ENCODE assay signal across 1 cellular context in the genomic region with DNA sequence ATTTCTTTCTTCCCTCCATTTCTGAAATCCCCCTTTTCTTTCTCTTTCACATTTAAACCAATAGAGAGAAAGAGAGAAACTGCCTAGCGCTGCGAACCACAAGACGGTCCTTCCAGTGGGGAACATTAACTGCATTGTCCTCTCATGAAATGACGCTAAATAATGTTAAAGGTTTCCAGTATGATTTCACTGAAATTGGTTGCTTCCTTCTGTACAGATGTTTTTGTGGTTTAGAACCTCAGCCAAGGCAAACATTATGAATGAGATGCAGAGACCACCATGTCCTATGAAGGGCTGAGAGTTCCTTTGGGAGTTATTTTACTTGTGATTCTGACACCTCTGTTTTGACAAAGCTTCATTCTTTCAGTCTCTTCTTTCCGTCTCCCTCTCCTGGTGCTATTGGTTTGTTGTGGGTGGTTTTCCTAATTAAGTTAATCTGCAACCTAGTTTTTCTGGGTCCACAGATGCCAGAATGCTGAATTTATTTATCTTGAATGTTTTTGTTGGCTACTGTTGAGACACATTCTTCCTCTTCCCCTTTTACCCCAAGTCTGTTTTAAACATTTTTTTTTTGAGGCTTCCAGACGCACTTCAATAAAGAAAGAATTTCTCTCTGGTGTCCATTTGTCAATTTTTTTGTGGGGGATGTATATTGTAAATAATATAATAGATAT.
TF ChIP-seq lines count a peak whose summit lies in the region.

No MANE protein-coding gene starts in this region.

TF ChIP-seq in SK-N-SH treated with all-trans-retinoic acid at 6 μM for 48 hours, 23 proteins besides CTCF, POLR2A, EP300 and RAD21 (continued from another document):
- TF ChIP-seq, protein P1, sequence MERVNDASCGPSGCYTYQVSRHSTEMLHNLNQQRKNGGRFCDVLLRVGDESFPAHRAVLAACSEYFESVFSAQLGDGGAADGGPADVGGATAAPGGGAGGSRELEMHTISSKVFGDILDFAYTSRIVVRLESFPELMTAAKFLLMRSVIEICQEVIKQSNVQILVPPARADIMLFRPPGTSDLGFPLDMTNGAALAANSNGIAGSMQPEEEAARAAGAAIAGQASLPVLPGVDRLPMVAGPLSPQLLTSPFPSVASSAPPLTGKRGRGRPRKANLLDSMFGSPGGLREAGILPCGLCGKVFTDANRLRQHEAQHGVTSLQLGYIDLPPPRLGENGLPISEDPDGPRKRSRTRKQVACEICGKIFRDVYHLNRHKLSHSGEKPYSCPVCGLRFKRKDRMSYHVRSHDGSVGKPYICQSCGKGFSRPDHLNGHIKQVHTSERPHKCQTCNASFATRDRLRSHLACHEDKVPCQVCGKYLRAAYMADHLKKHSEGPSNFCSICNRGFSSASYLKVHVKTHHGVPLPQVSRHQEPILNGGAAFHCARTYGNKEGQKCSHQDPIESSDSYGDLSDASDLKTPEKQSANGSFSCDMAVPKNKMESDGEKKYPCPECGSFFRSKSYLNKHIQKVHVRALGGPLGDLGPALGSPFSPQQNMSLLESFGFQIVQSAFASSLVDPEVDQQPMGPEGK (CRISPR knock-in tag; IDR thresholded peaks at IDR 0.05; ENCODE audit: borderline replicate concordance), result no peak
- TF ChIP-seq CSDC2 (CRISPR knock-in tag; IDR thresholded peaks at IDR 0.05), result no peak
- TF ChIP-seq, protein P2, sequence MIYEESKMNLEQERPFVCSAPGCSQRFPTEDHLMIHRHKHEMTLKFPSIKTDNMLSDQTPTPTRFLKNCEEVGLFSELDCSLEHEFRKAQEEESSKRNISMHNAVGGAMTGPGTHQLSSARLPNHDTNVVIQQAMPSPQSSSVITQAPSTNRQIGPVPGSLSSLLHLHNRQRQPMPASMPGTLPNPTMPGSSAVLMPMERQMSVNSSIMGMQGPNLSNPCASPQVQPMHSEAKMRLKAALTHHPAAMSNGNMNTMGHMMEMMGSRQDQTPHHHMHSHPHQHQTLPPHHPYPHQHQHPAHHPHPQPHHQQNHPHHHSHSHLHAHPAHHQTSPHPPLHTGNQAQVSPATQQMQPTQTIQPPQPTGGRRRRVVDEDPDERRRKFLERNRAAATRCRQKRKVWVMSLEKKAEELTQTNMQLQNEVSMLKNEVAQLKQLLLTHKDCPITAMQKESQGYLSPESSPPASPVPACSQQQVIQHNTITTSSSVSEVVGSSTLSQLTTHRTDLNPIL (CRISPR knock-in tag; IDR thresholded peaks at IDR 0.05; ENCODE audit: low read depth), result no peak
- TF ChIP-seq SNAI2 (CRISPR knock-in tag; IDR thresholded peaks at IDR 0.05), result no peak
- no peak for TF ChIP-seq TCF4 (CRISPR knock-in tag; IDR thresholded peaks at IDR 0.05; ENCODE audit: borderline replicate concordance)
- no peak for TF ChIP-seq RARB (CRISPR knock-in tag; IDR thresholded peaks at IDR 0.05)
- TF ChIP-seq, protein P3, sequence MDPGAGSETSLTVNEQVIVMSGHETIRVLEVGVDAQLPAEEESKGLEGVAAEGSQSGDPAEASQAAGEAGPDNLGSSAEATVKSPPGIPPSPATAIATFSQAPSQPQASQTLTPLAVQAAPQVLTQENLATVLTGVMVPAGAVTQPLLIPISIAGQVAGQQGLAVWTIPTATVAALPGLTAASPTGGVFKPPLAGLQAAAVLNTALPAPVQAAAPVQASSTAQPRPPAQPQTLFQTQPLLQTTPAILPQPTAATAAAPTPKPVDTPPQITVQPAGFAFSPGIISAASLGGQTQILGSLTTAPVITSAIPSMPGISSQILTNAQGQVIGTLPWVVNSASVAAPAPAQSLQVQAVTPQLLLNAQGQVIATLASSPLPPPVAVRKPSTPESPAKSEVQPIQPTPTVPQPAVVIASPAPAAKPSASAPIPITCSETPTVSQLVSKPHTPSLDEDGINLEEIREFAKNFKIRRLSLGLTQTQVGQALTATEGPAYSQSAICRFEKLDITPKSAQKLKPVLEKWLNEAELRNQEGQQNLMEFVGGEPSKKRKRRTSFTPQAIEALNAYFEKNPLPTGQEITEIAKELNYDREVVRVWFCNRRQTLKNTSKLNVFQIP (CRISPR knock-in tag; IDR thresholded peaks at IDR 0.05; ENCODE audit: borderline replicate concordance, low read depth), result no peak
- no peak for TF ChIP-seq PPARA (CRISPR knock-in tag; IDR thresholded peaks at IDR 0.05; ENCODE audit: borderline replicate concordance)
- TF ChIP-seq ARNTL (CRISPR knock-in tag; IDR thresholded peaks at IDR 0.05; ENCODE audit: borderline replicate concordance, low read depth), result no peak
- no peak for TF ChIP-seq ZFP30 (CRISPR knock-in tag; IDR thresholded peaks at IDR 0.05)
- TF ChIP-seq ZNF8 (CRISPR knock-in tag; IDR thresholded peaks at IDR 0.05), result no peak
- no peak for TF ChIP-seq BACH2 (CRISPR knock-in tag; IDR thresholded peaks at IDR 0.05; ENCODE audit: borderline replicate concordance)
- TF ChIP-seq ZNF565 (CRISPR knock-in tag; conservative IDR thresholded peaks at IDR 0.05; ENCODE audit: low read depth), result no peak
